10 cellular contexts compared by ENCODE assay signal in the genomic region with DNA sequence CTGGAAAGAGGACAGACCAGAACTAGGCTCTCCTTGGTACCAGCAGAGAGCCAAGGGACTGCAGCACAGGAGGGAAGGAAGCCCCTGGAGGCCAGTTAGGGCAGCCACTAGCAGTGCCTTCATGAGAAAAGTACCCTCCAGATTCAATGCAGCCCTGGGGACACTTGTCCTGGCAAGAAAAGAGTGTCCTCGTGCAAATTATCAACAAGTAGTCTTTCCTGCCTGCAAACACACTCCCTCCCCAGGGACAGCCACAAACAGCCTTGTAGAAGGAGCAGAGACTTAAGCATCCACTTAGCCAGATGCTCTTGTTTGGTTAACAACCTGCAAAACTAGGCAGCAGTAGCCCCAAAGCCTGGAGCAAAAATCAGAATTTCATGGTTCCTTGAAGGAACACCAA. TPM values are rescaled to one million over a fixed set of nuclear protein-coding genes. Genes with fewer than 3 reads are reported as not detected.
DNase-seq lines count a peak whose midpoint lies in the region; ATAC-seq and TF ChIP-seq lines count a peak whose summit lies in the region.
"Had no signal": no experiment of that assay in that cellular context is flagged by ENCODE, and none has a peak within 500 bp of the region (broad histone marks: within the 10 kb centered on the region; RNA-seq: fewer than 3 reads in every experiment).

No MANE protein-coding gene starts in this region.

- H3K27ac ChIP-seq in OCI-LY1 (ENCODE audit: low read depth, low read length, poor library complexity, severe bottlenecking) (peak overlapping the region; percentile 86), thoracic aorta (no peak overlapping the region)
- H3K27ac ChIP-seq: right atrium auricular region had no signal

- ATAC-seq in thoracic aorta (ENCODE audit: insufficient number of reproducible peaks, low FRiP score, low read depth) = no peak
- ATAC-seq in HG02678 (IDR thresholded peaks at IDR 0.05; ENCODE audit: unreplicated experiment) = no peak
- no peak for ATAC-seq in GM19351 (IDR thresholded peaks at IDR 0.05; ENCODE audit: unreplicated experiment)

- H3K79me2 ChIP-seq in OCI-LY1 (ENCODE audit: insufficient read depth, low read length) = no peaks in the 10 kb centered on the region

- H3F3A ChIP-seq in OCI-LY1 (ENCODE audit: insufficient read depth, low read length) = no peaks in the 10 kb centered on the region; the same call in 1 of the 2 replicates

- H3K9me3 ChIP-seq in OCI-LY1 (ENCODE audit: low read length) = no peaks in the 10 kb centered on the region
- no peaks in the 10 kb centered on the region for H3K9me3 ChIP-seq in thoracic aorta
- H3K9me3 ChIP-seq: right atrium auricular region had no signal

- H3K36me3 ChIP-seq in OCI-LY1 (ENCODE audit: insufficient read depth, low read length) (no peaks in the 10 kb centered on the region), thoracic aorta (peaks cover 11% of the 10 kb centered on the region)

- H3K4me1 ChIP-seq in OCI-LY1 (ENCODE audit: insufficient read depth, low read length, severe bottlenecking) (peaks cover 55% of the 10 kb centered on the region), thoracic aorta (ENCODE audit: control insufficient read depth in 1 of 2, low read depth in 2 of 2) (peaks cover 0 to 12% of the 10 kb centered on the region in 2 donors)
- H3K4me1 ChIP-seq: right atrium auricular region had no signal

- H3K4me3 ChIP-seq in OCI-LY1 (ENCODE audit: low read depth, low read length, poor library complexity, severe bottlenecking) (no peak overlapping the region), fibroblast of mammary gland (ENCODE audit: control insufficient read depth, low read depth, low read length) (no peak overlapping the region), thoracic aorta (peak overlapping the region; percentile 64)
- H3K4me3 ChIP-seq: right atrium auricular region had no signal

- no peaks in the 10 kb centered on the region for H3K9me2 ChIP-seq in OCI-LY1 (ENCODE audit: low read depth, low read length)

- TF ChIP-seq CTCF in OCI-LY1 (IDR thresholded peaks at IDR 0.05; ENCODE audit: low read length) (no peak), fibroblast of mammary gland (conservative IDR thresholded peaks at IDR 0.05; ENCODE audit: control insufficient read depth, insufficient read depth, low read depth, low read length) (peak; percentile 20), thoracic aorta (IDR thresholded peaks at IDR 0.05) (no peak)

- peak; percentile 11 for DNase-seq in DMS53 (lab: John Stamatoyannopoulos, UW)
- no peak for DNase-seq in DMS53 treated with DMSO at 0.1 percent for 48 hours (lab: John Stamatoyannopoulos, UW; ENCODE audit: unreplicated experiment)
- DNase-seq in fibroblast of mammary gland (ENCODE audit: low read depth) = peak; percentile 10
- DNase-seq in thoracic aorta (ENCODE audit: low spot score) = no peak
- no peak for DNase-seq in activated effector memory CD4-positive, alpha-beta T cell treated with Interleukin-2 at 50 U/mL for 16 hours
- DNase-seq: 8988T had no signal

- H3K27me3 ChIP-seq in OCI-LY1 (ENCODE audit: insufficient read depth, low read length) = no peaks in the 10 kb centered on the region
- H3K27me3 ChIP-seq in thoracic aorta (replicated peaks; ENCODE audit: insufficient read depth) = no peaks in the 10 kb centered on the region
- H3K27me3 ChIP-seq: right atrium auricular region had no signal

- no peak overlapping the region for H2AFZ ChIP-seq in OCI-LY1 (ENCODE audit: low read length)

- peak overlapping the region; percentile 32; the same call in 1 of the 2 replicates for H3K4me2 ChIP-seq in OCI-LY1 (ENCODE audit: low read length)

- H4K20me1 ChIP-seq in OCI-LY1 (ENCODE audit: insufficient read depth, low read length) = no peaks in the 10 kb centered on the region

- peak overlapping the region; percentile 5; the same call in 1 of the 2 replicates for H3K9ac ChIP-seq in OCI-LY1 (ENCODE audit: low read length)

RNA-seq across cellular contexts. Expression of a gene that starts 24.3 kb away (rescaled TPM):
- 10 to 100 TPM; 12.0 to 32.5 TPM for total RNA-seq in thoracic aorta

RNA-seq across cellular contexts. Expression of a gene that starts 51.9 kb away (rescaled TPM):
- total RNA-seq in thoracic aorta = 100 to 1,000 TPM; 520 to 686 TPM

Comparison
In these comparisons a context has a peak if more than half of its experiments do, and no peak if none do; other contexts are left out.
1. DNase-seq: peak in DMS53 (single experiment) and fibroblast of mammary gland (single experiment); none in DMS53 treated with DMSO at 0.1 percent for 48 hours (single experiment), thoracic aorta (single experiment) and activated effector memory CD4-positive, alpha-beta T cell treated with Interleukin-2 at 50 U/mL for 16 hours (single experiment).